In the genomic region with DNA sequence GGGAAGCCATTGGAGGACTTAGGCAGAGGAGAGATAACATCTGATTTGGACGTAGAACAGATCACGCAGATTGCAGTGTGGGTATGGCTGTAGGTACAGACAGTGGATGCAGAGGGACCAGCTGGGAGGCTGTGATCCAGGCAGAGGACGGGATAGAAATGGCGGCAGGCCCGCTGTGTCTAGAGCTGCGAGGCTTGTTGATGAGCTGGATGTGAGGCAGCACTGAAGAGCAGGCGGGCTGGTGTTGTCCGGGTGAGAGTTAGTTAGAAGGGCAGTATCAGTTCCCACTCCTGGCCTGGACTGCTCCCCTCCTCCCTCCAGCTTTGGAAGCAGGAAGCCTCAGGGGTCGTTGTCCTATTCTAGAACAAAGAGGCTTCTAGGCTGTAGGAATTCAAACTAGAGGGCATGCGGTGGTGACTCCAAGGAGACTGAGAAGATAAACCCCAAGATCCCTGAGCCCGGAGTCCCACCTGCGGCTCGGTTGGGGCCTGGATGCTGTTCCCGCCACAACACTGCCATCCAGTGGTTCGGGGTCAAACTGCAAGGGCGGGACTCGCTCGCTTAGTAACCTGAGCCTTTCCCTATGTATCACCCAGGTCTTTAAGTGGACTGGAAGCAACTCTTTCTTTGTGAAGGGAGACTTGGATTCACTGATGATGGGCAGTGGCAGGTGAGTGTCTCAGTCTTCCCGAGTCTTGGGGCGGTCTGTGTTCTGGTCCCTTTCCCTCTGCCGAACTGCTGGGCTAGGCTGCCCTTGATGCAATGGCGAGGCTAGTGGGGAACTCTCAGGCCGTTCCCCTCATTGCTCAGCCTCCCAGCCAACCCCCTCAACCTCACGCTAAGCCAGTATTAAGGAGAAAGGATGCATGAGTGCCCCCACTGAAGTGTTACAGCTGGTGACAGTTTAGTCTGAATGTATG, we compare ENCODE assay signal across 8 cellular contexts. TPM values are rescaled to one million over a fixed set of nuclear protein-coding genes. Genes with fewer than 3 reads are reported as not detected.
DNase-seq lines count a peak whose midpoint lies in the region; ATAC-seq lines count a peak whose summit lies in the region.

No MANE protein-coding gene starts in this region.

- ATAC-seq in HG02642 (IDR thresholded peaks at IDR 0.05; ENCODE audit: poor library complexity, unreplicated experiment): peak; percentile 74
- ATAC-seq in HG02678 (IDR thresholded peaks at IDR 0.05; ENCODE audit: unreplicated experiment): no peak

- DNase-seq in DMS 273 treated with DMSO at 0.1 percent for 48 hours (lab: John Stamatoyannopoulos, UW) (peak; percentile 43), NCI-H446 (lab: John Stamatoyannopoulos, UW) (peak; percentile 61 to 86), cerebellum (ENCODE audit: low spot score) (peak; percentile 87), kidney tubule cell (ENCODE audit: low spot score) (peak; percentile 87)
- peak; percentile 76 to 88 for DNase-seq in activated CD4-positive, alpha-beta T cell treated with anti-CD3 and anti-CD28 coated beads for 24 hours (ENCODE audit: low read depth in 2 of 2)
- peak; percentile 65 to 79 (median 75) for DNase-seq in stimulated activated CD4-positive, alpha-beta T cell treated with anti-CD3 and anti-CD28 coated beads, Interleukin-1b, Interleukin-23, amount 100 ng/mL, for 24 hours (ENCODE audit: low read depth in 4 of 4, low spot score in 1 of 4)

RNA-seq across cellular contexts. Expression of gene TLDC2, which starts 11.2 kb away (rescaled TPM):
- total RNA-seq in cerebellum: 0.54 TPM
